In genomic region chr2:47653036-47653435, GRCh38 we compare ENCODE assay signal across 17 cellular contexts.
"Had no signal": no experiment of that assay in that cellular context is flagged by ENCODE, and none has a peak within 500 bp of the region (broad histone marks: within the 10 kb centered on the region; RNA-seq: fewer than 3 reads in every experiment).

No MANE protein-coding gene starts in this region.

- H3K4me3 ChIP-seq: MG63, PC-9, Peyer's patch, SJCRH30 had no signal

- H3K27ac ChIP-seq: PC-9, Peyer's patch, SJCRH30 had no signal

- ATAC-seq: Right ventricle myocardium inferior, SK-N-SH treated with all-trans-retinoic acid at 6 μM for 48 hours had no signal

- H2AFZ ChIP-seq: PC-9 had no signal

- DNase-seq: KBM-7, MG63, NCI-H1436, NCI-H1694, NCI-H2029 treated with DMSO at 0.1 percent for 48 hours, NCI-H226, NCI-H446, NCI-H510A, NCI-H524 treated with DMSO at 0.1 percent for 48 hours, NCI-H774, OCI-M1, PC-9, Peyer's patch, SHP77 treated with DMSO at 0.1 percent for 48 hours, SJCRH30 had no signal

- H3K27me3 ChIP-seq: MG63, Peyer's patch had no signal

- H3K9me3 ChIP-seq: MG63, Peyer's patch, SJCRH30 had no signal

- H3K36me3 ChIP-seq: MG63, Peyer's patch, SJCRH30 had no signal
